3 cellular contexts compared by ENCODE assay signal in genomic region chr3:157070600-157070999, GRCh38.
TF ChIP-seq lines count a peak whose summit lies in the region.

No MANE protein-coding gene starts in this region.

TF ChIP-seq in liver, 16 proteins besides CTCF, POLR2A, EP300 and RAD21:
- TF ChIP-seq REST (IDR thresholded peaks at IDR 0.05) (no peak), NR2F2 (IDR thresholded peaks at IDR 0.05) (no peak), RXRA (IDR thresholded peaks at IDR 0.05) (peak; percentile 52 to 58), GABPA (IDR thresholded peaks at IDR 0.05 in 1 of 2, conservative IDR thresholded peaks at IDR 0.05 in 1 of 2) (no peak), ZBTB33 (IDR thresholded peaks at IDR 0.05) (no peak), HNF4A (conservative IDR thresholded peaks at IDR 0.05) (peak; percentile 5 to 38), SP1 (IDR thresholded peaks at IDR 0.05) (peak; percentile 27), EGR1 (IDR thresholded peaks at IDR 0.05; ENCODE audit: low read depth in 2 of 2) (no peak), YY1 (IDR thresholded peaks at IDR 0.05) (peak; percentile 42), MAX (IDR thresholded peaks at IDR 0.05) (peak; percentile 42)

TF ChIP-seq in HepG2, 621 proteins besides CTCF, POLR2A, EP300 and RAD21:
- TF ChIP-seq FOXC1 (CRISPR knock-in tag; IDR thresholded peaks at IDR 0.05; ENCODE audit: borderline replicate concordance): no peak
- TF ChIP-seq ZNF367 (CRISPR knock-in tag; IDR thresholded peaks at IDR 0.05; ENCODE audit: borderline replicate concordance): no peak
- TF ChIP-seq GPN1 (CRISPR knock-in tag; IDR thresholded peaks at IDR 0.05; ENCODE audit: borderline replicate concordance): no peak
- no peak for TF ChIP-seq ZFX (CRISPR knock-in tag; IDR thresholded peaks at IDR 0.05; ENCODE audit: low read depth)

TF ChIP-seq in endothelial cell of umbilical vein, 7 proteins besides CTCF, POLR2A, EP300 and RAD21:
- no peak for TF ChIP-seq EZH2 (IDR thresholded peaks at IDR 0.05; ENCODE audit: borderline replicate concordance, low read depth, low read length, severe bottlenecking)
- TF ChIP-seq MAX (IDR thresholded peaks at IDR 0.05; ENCODE audit: insufficient read depth, insufficient read length): no peak
- TF ChIP-seq MYC (IDR thresholded peaks at IDR 0.05; ENCODE audit: low read depth, low read length): no peak
- TF ChIP-seq FOS (IDR thresholded peaks at IDR 0.05; ENCODE audit: borderline replicate concordance, insufficient read depth, low read length): no peak
- no peak for TF ChIP-seq POLR2AphosphoS5 (IDR thresholded peaks at IDR 0.05; ENCODE audit: insufficient read depth, low read depth, low read length)
- TF ChIP-seq GATA2 (IDR thresholded peaks at IDR 0.05; ENCODE audit: insufficient read depth, insufficient read length, low read depth, low read length): no peak
- TF ChIP-seq JUN (IDR thresholded peaks at IDR 0.05; ENCODE audit: borderline replicate concordance, insufficient read depth, insufficient read length, low read depth): no peak
TF ChIP-seq in endothelial cell of umbilical vein: peak in this region for 0.
